ENCODE assay signal across 20 cellular contexts in genomic region chr7:29262191-29262917, GRCh38.
"Had no signal": no experiment of that assay in that cellular context is flagged by ENCODE, and none has a peak within 500 bp of the region (broad histone marks: within the 10 kb centered on the region; RNA-seq: fewer than 3 reads in every experiment).

No MANE protein-coding gene starts in this region.

- H3K4me1 ChIP-seq: colonic mucosa, esophagus muscularis mucosa, gastrocnemius medialis, left lung had no signal

- H3K9me3 Mint-ChIP-seq: dendritic cell treated with granulocyte-macrophage colony-stimulating factor and Interleukin-4, amounts not matched to agents 40 ng/mL and 50 ng/mL, for 4 days had no signal

- H3K27me3 ChIP-seq: colonic mucosa, esophagus muscularis mucosa, foreskin keratinocyte, gastrocnemius medialis, heart left ventricle, left lung had no signal

- H3K27me3 Mint-ChIP-seq: dendritic cell treated with granulocyte-macrophage colony-stimulating factor and Interleukin-4, amounts not matched to agents 40 ng/mL and 50 ng/mL, for 4 days had no signal

- DNase-seq: cerebellar nuclear complex; colonic mucosa; cortex of kidney; effector CD8-positive, alpha-beta T cell; foreskin keratinocyte; gastrocnemius medialis; heart left ventricle; hippocampal formation; left cardiac atrium; left lung; left ventricle myocardium superior; lower lobe of right lung; mesenchymal stem cell; mucosa of descending colon; naive B cell had no signal

- ATAC-seq: foreskin keratinocyte, gastrocnemius medialis, heart left ventricle, left cardiac atrium, left lung, left ventricle myocardium superior, lower lobe of right lung, mucosa of descending colon had no signal

- H3K27ac ChIP-seq: colonic mucosa, esophagus muscularis mucosa, foreskin keratinocyte, gastrocnemius medialis, heart left ventricle, left lung, lower lobe of right lung had no signal

- H3K27ac Mint-ChIP-seq: dendritic cell treated with granulocyte-macrophage colony-stimulating factor and Interleukin-4, amounts not matched to agents 40 ng/mL and 50 ng/mL, for 4 days; mesothelial cell of epicardium; naive B cell had no signal

- H3K36me3 ChIP-seq: colonic mucosa, esophagus muscularis mucosa, gastrocnemius medialis, heart left ventricle, left lung, lower lobe of right lung had no signal

- H3K4me1 Mint-ChIP-seq: naive B cell had no signal

- H3K4me3 Mint-ChIP-seq: dendritic cell treated with granulocyte-macrophage colony-stimulating factor and Interleukin-4, amounts not matched to agents 40 ng/mL and 50 ng/mL, for 4 days; mesothelial cell of epicardium; naive B cell had no signal

- FAIRE-seq: endothelial cell of umbilical vein, keratinocyte had no signal

- H3K9me3 ChIP-seq: colonic mucosa, esophagus muscularis mucosa, gastrocnemius medialis, heart left ventricle, left lung, lower lobe of right lung, mucosa of descending colon had no signal

- H3K4me3 ChIP-seq: colonic mucosa, esophagus muscularis mucosa, gastrocnemius medialis, heart left ventricle, left lung, lower lobe of right lung, mucosa of descending colon had no signal

- H3K36me3 Mint-ChIP-seq: naive B cell had no signal
